Comparison of ENCODE assay signal across 18 cellular contexts in genomic region chr16:87688876-87689815, GRCh38.
DNase-seq lines count a peak whose midpoint lies in the region; ATAC-seq, FAIRE-seq and TF ChIP-seq lines count a peak whose summit lies in the region.
"Had no signal": no experiment of that assay in that cellular context is flagged by ENCODE, and none has a peak within 500 bp of the region (broad histone marks: within the 10 kb centered on the region; RNA-seq: fewer than 3 reads in every experiment).

No MANE protein-coding gene starts in this region.

- no peak overlapping the region for H3K4me2 ChIP-seq in H1 (ENCODE audit: insufficient read depth in 1 of 2, low read depth in 2 of 2, low read length in 2 of 2)
- H3K4me2 ChIP-seq: BLaER1, GM23338 had no signal

- no peak overlapping the region for H3K18ac ChIP-seq in H1 (ENCODE audit: extremely low read depth, low read length)

- no peak overlapping the region for H3K23ac ChIP-seq in H1 (ENCODE audit: insufficient read length)

- H3K27ac ChIP-seq in H1 (ENCODE audit: low read depth, low read length) = no peak overlapping the region
- H3K27ac ChIP-seq: BLaER1 had no signal

- no peak for ATAC-seq in HG03521 (IDR thresholded peaks at IDR 0.05; ENCODE audit: unreplicated experiment)
- ATAC-seq: GM23338, HCT116 had no signal

- no peak overlapping the region for H2BK15ac ChIP-seq in H1 (ENCODE audit: low read length)

- FAIRE-seq in H1 (lab: Jason Lieb, UNC) = no peak
- FAIRE-seq: G401.6, GM12892, GM18507 had no signal

- CTCF ChIA-PET in H1 (lab: Charles Lee; ENCODE audit: partially characterized antibody) = interaction anchor here (0.6 to 6.6 kb wide), 6 partner anchors 11 to 101 kb away, joined by 3 to 47 read pairs (median 3); no protein-coding TSS in a partner anchor

- H3K9ac ChIP-seq in H1 (replicated peaks in 1 of 4; ENCODE audit: extremely low read depth in 1 of 4, low read depth in 3 of 4, low read length in 3 of 4) = peak overlapping the region in 1 of 4 experiments; percentile 22; a peak in 1 of 7 replicates
- H3K9ac ChIP-seq: BLaER1 had no signal

- no peak overlapping the region for H4K8ac ChIP-seq in H1 (ENCODE audit: extremely low read depth, insufficient read depth, low read length)

- H3K4me3 ChIP-seq in NB4 (ENCODE audit: low read depth, low read length) = no peak overlapping the region
- no peak overlapping the region for H3K4me3 ChIP-seq in H1 (ENCODE audit: extremely low read depth in 1 of 4, insufficient read depth in 2 of 4, low read depth in 3 of 4, low read length in 4 of 4)
- H3K4me3 ChIP-seq: BLaER1, GM23338 had no signal

- no peak overlapping the region for H3K4ac ChIP-seq in H1 (replicated peaks; ENCODE audit: insufficient read length, low read depth, low read length)

- H4K91ac ChIP-seq in H1 (replicated peaks; ENCODE audit: insufficient read length, low read length) = no peak overlapping the region

- no peaks in the 10 kb centered on the region for H3K9me3 ChIP-seq in H1 (ENCODE audit: insufficient read depth in 2 of 2, low read depth in 1 of 2, low read length in 1 of 2)
- H3K9me3 ChIP-seq: BLaER1 had no signal

- H2BK12ac ChIP-seq in H1 (ENCODE audit: low read depth, low read length) = no peak overlapping the region

- WGBS in H1 (ENCODE audit: extremely low coverage in 1 of 2, insufficient coverage in 1 of 2, insufficient read length in 1 of 2, insufficient replicate concordance in 2 of 2, low coverage in 1 of 2, low lambda C conversion rate in 2 of 2, missing lambda C conversion rate in 1 of 2), 2 experiments = 91% methylated on average over 33 of the region's 45 CpGs; no CpG with 5 or more reads in 1 of the 2 experiments

- H3K79me1 ChIP-seq in H1 (ENCODE audit: low read depth, low read length) = no peaks in the 10 kb centered on the region

- H4K20me1 ChIP-seq in H1 (replicated peaks in 1 of 2; ENCODE audit: control insufficient read depth in 1 of 2, insufficient read depth in 2 of 2, low read length in 2 of 2) = peaks cover 7 to 12% of the 10 kb centered on the region in 2 experiments

- TF ChIP-seq RAD21 in H1 (IDR thresholded peaks at IDR 0.05 in 1 of 2, conservative IDR thresholded peaks at IDR 0.05 in 1 of 2; ENCODE audit: low read depth in 2 of 2, low read length in 2 of 2) = no peak

- H3K36me3 ChIP-seq in H1 (ENCODE audit: control insufficient read depth in 2 of 4, insufficient read depth in 4 of 4, low read length in 3 of 4) = peaks cover 0 to 9% (median 1%) of the 10 kb centered on the region in 4 experiments; a peak in 1 of 8 replicates

- no peak overlapping the region for H3K14ac ChIP-seq in H1 (ENCODE audit: insufficient read length)

- no peak overlapping the region for H2AFZ ChIP-seq in H1 (ENCODE audit: low read length)
- H2AFZ ChIP-seq: GM23338 had no signal

- TF ChIP-seq POLR2A in NB4 (IDR thresholded peaks at IDR 0.05; ENCODE audit: extremely low read depth, insufficient read length) = no peak
- no peak for TF ChIP-seq POLR2A in H1 (IDR thresholded peaks at IDR 0.05; ENCODE audit: control extremely low read depth in 1 of 2, low read depth in 2 of 2, low read length in 2 of 2)

- POLR2A ChIA-PET in H1 (lab: Charles Lee; ENCODE audit: partially characterized antibody) = interaction anchor here (1.0 kb wide), 1 partner anchor 12 kb away, joined by 5 read pairs; no protein-coding TSS in a partner anchor

- H3K27me3 ChIP-seq in H1 (replicated peaks in 1 of 4; ENCODE audit: control insufficient read depth in 3 of 4, extremely low read depth in 1 of 4, insufficient read depth in 3 of 4, low read length in 3 of 4) = no peaks in the 10 kb centered on the region
- H3K27me3 ChIP-seq: BLaER1 had no signal

- no peak overlapping the region for H2BK20ac ChIP-seq in H1 (ENCODE audit: low read length)

- H3K56ac ChIP-seq in H1 (replicated peaks; ENCODE audit: insufficient read length, low read depth, low read length) = no peak overlapping the region

- no peaks in the 10 kb centered on the region; a peak in 1 of 7 replicates for H3K4me1 ChIP-seq in H1 (replicated peaks in 1 of 4; ENCODE audit: control insufficient read depth in 3 of 4, insufficient read depth in 4 of 4, low read length in 3 of 4)

- no peak overlapping the region for H2BK5ac ChIP-seq in H1 (ENCODE audit: low read depth, low read length)

- H3K79me2 ChIP-seq in H1 (ENCODE audit: control insufficient read depth in 1 of 2, insufficient read depth in 2 of 2, low read length in 2 of 2) = no peaks in the 10 kb centered on the region

- H2AK5ac ChIP-seq in H1 (ENCODE audit: low read depth, low read length) = no peak overlapping the region

- H3K23me2 ChIP-seq in H1 (ENCODE audit: low read depth, low read length) = no peaks in the 10 kb centered on the region

- H4K5ac ChIP-seq in H1 (ENCODE audit: insufficient read length, low read depth, low read length) = no peak overlapping the region

- DNase-seq in NCI-H82 (lab: John Stamatoyannopoulos, UW) = peak; percentile 15
- DNase-seq in NCI-H82 treated with DMSO at 0.1 percent for 48 hours (lab: John Stamatoyannopoulos, UW; ENCODE audit: unreplicated experiment) = no peak
- peak; percentile 30 for DNase-seq in NB4 (ENCODE audit: low read depth)
- DNase-seq in H1 (ENCODE audit: low read depth in 1 of 2, low spot score in 2 of 2) = no peak
- no peak for DNase-seq in mucosa of gallbladder (ENCODE audit: low spot score)
- DNase-seq in SHP77 (lab: John Stamatoyannopoulos, UW) = no peak
- DNase-seq: 8988T; Calu3; CD4-positive, alpha-beta memory T cell; H7; HFFc6 had no signal

- no peak overlapping the region for H2BK120ac ChIP-seq in H1 (replicated peaks; ENCODE audit: low read depth, low read length)

- TF ChIP-seq CTCF in NB4 (IDR thresholded peaks at IDR 0.05; ENCODE audit: low read depth, low read length) (no peak), H1 (IDR thresholded peaks at IDR 0.05; ENCODE audit: control extremely low read depth in 1 of 3, insufficient read depth in 1 of 3, low read depth in 1 of 3, low read length in 3 of 3) (no peak)

- TF ChIP-seq EP300 in H1 (IDR thresholded peaks at IDR 0.05; ENCODE audit: borderline replicate concordance in 1 of 2, low read depth in 2 of 2, low read length in 2 of 2) = no peak

TF ChIP-seq in H1, 55 proteins besides CTCF, POLR2A, EP300 and RAD21:
- TF ChIP-seq SRF (IDR thresholded peaks at IDR 0.05; ENCODE audit: low read depth, low read length) (no peak), SP1 (IDR thresholded peaks at IDR 0.05; ENCODE audit: low read depth, low read length) (no peak), EGR1 (IDR thresholded peaks at IDR 0.05; ENCODE audit: borderline replicate concordance, low read depth, low read length) (no peak), POLR2AphosphoS5 (IDR thresholded peaks at IDR 0.05; ENCODE audit: low read depth, low read length) (0 out of 2 replicates have a peak, but pooled peaks have one; percentile 19)
TF ChIP-seq in H1: peak in this region for 1.

Comparison
In these comparisons a context has a peak if more than half of its experiments do, and no peak if none do; other contexts are left out.
1. DNase-seq: peak in NCI-H82 (single experiment) and NB4 (single experiment); none in NCI-H82 treated with DMSO at 0.1 percent for 48 hours (single experiment), H1 (0 of 2), mucosa of gallbladder (single experiment) and SHP77 (0 of 2).